ENCODE assay signal across 6 cellular contexts in genomic region chr12:119964876-119965275, GRCh38. TPM values are rescaled to one million over a fixed set of nuclear protein-coding genes. Genes with fewer than 3 reads are reported as not detected.
"Had no signal": no experiment of that assay in that cellular context is flagged by ENCODE, and none has a peak within 500 bp of the region (broad histone marks: within the 10 kb centered on the region; RNA-seq: fewer than 3 reads in every experiment).

No MANE protein-coding gene starts in this region.

- H3K4me3 ChIP-seq: GM23248, HAP-1 had no signal

- DNase-seq: GM23248, GOT3, H7, HFFc6 had no signal

RNA-seq across cellular contexts. Expression of gene BICDL1, which starts 24.2 kb away (rescaled TPM):
- total RNA-seq: GM23248, HT1080 had no signal
